ENCODE assay signal across 20 cellular contexts in genomic region chr3:170739410-170739809, GRCh38.
"Had no signal": no experiment of that assay in that cellular context is flagged by ENCODE, and none has a peak within 500 bp of the region (broad histone marks: within the 10 kb centered on the region; RNA-seq: fewer than 3 reads in every experiment).

No MANE protein-coding gene starts in this region.

- H3K9me3 ChIP-seq: left ventricle myocardium inferior, neutrophil, thoracic aorta, upper lobe of right lung had no signal

- ATAC-seq: activated T-cell treated with anti-CD3 and anti-CD28 coated beads, Interleukin-2, amount 50 U/mL, for 72 hours; right cardiac atrium; stimulated activated naive CD8-positive, alpha-beta T cell treated with anti-CD3 and anti-CD28 coated beads, Interleukin-15, Interleukin-2, amounts not matched to agents 100 U/mL and 50 U/mL, for 24 hours; upper lobe of right lung had no signal

- H3K4me1 ChIP-seq: upper lobe of right lung had no signal

- H3K4me2 ChIP-seq: hepatocyte, smooth muscle cell had no signal

- H3K27me3 ChIP-seq: hepatocyte, upper lobe of right lung had no signal

- H3K27ac ChIP-seq: epithelial cell of prostate, hepatocyte, left ventricle myocardium inferior, neutrophil, upper lobe of right lung had no signal

- H3K4me3 ChIP-seq: hepatocyte, left ventricle myocardium inferior, smooth muscle cell, thoracic aorta, upper lobe of right lung had no signal

- DNase-seq: activated CD4-positive, alpha-beta T cell treated with anti-CD3 and anti-CD28 coated beads, Interleukin-2, amount 10 ng/mL, durations not matched to agents 7 days and 5 days; activated CD4-positive, CD25-positive, alpha-beta regulatory T cell; activated CD8-positive, alpha-beta memory T cell treated with anti-CD3 and anti-CD28 coated beads, Interleukin-2, amount 50 U/mL, for 48 hours; activated gamma-delta T cell treated with Interleukin-2 at 50 U/mL for 16 hours; activated T-cell treated with anti-CD3 and anti-CD28 coated beads, Interleukin-2, amount 50 U/mL, for 72 hours; amygdala; dermis blood vessel endothelial cell; islet precursor cell; left ventricle myocardium inferior; natural killer cell; right cardiac atrium; stimulated activated CD4-positive, alpha-beta T cell treated with anti-CD3 and anti-CD28 coated beads, Interleukin-4, amount 100 ng/mL, for 4 hours; stimulated activated CD8-positive, alpha-beta memory T cell treated with anti-CD3 and anti-CD28 coated beads, Interleukin-4, amount 100 ng/mL, for 48 hours; stimulated activated naive CD8-positive, alpha-beta T cell treated with anti-CD3 and anti-CD28 coated beads, Interleukin-15, Interleukin-2, amounts not matched to agents 100 U/mL and 50 U/mL, for 24 hours; upper lobe of right lung had no signal

- H3K36me3 ChIP-seq: left ventricle myocardium inferior, neutrophil, thoracic aorta, upper lobe of right lung had no signal

- H3K79me2 ChIP-seq: hepatocyte had no signal

- H2AFZ ChIP-seq: hepatocyte had no signal
